8 cellular contexts compared by ENCODE assay signal in genomic region chr3:49939858-49940666, GRCh38. TPM values are rescaled to one million over a fixed set of nuclear protein-coding genes. Genes with fewer than 3 reads are reported as not detected.
DNase-seq lines count a peak whose midpoint lies in the region; ATAC-seq and TF ChIP-seq lines count a peak whose summit lies in the region.

A gene with protein sequence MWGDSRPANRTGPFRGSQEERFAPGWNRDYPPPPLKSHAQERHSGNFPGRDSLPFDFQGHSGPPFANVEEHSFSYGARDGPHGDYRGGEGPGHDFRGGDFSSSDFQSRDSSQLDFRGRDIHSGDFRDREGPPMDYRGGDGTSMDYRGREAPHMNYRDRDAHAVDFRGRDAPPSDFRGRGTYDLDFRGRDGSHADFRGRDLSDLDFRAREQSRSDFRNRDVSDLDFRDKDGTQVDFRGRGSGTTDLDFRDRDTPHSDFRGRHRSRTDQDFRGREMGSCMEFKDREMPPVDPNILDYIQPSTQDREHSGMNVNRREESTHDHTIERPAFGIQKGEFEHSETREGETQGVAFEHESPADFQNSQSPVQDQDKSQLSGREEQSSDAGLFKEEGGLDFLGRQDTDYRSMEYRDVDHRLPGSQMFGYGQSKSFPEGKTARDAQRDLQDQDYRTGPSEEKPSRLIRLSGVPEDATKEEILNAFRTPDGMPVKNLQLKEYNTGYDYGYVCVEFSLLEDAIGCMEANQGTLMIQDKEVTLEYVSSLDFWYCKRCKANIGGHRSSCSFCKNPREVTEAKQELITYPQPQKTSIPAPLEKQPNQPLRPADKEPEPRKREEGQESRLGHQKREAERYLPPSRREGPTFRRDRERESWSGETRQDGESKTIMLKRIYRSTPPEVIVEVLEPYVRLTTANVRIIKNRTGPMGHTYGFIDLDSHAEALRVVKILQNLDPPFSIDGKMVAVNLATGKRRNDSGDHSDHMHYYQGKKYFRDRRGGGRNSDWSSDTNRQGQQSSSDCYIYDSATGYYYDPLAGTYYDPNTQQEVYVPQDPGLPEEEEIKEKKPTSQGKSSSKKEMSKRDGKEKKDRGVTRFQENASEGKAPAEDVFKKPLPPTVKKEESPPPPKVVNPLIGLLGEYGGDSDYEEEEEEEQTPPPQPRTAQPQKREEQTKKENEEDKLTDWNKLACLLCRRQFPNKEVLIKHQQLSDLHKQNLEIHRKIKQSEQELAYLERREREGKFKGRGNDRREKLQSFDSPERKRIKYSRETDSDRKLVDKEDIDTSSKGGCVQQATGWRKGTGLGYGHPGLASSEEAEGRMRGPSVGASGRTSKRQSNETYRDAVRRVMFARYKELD (plus strand): TSS chr3:49940150. CDS start chr3:49962642, 22,492 bp downstream.

- H3K27me3 ChIP-seq in Panc1 (ENCODE audit: control insufficient read depth, insufficient read depth, low read length), result no peaks in the 10 kb centered on the region
- no peaks in the 10 kb centered on the region for H3K27me3 ChIP-seq in esophagus (ENCODE audit: control insufficient read depth in 1 of 2, insufficient read depth in 2 of 2, low read length in 2 of 2)
- no peaks in the 10 kb centered on the region for H3K27me3 ChIP-seq in mucosa of stomach (ENCODE audit: control insufficient read depth, insufficient read depth, low read length)

- H3K36me3 ChIP-seq in Panc1 (ENCODE audit: control insufficient read depth, insufficient read depth, low read length), result no peaks in the 10 kb centered on the region; the same call in 1 of the 2 replicates
- no peaks in the 10 kb centered on the region for H3K36me3 ChIP-seq in esophagus (ENCODE audit: control insufficient read depth in 2 of 2, insufficient read depth in 2 of 2, low read length in 1 of 2)
- no peaks in the 10 kb centered on the region for H3K36me3 ChIP-seq in mucosa of stomach (ENCODE audit: control insufficient read depth, insufficient read depth, low read length)

- H3K9me3 ChIP-seq in Panc1 (ENCODE audit: control insufficient read depth, insufficient read depth, low read depth, low read length) (no peaks in the 10 kb centered on the region), esophagus (ENCODE audit: control insufficient read depth in 2 of 2, insufficient read depth in 1 of 2, low read depth in 1 of 2, low read length in 1 of 2) (no peaks in the 10 kb centered on the region), mucosa of stomach (ENCODE audit: control insufficient read depth, low read length) (no peaks in the 10 kb centered on the region)

- H3K4me3 ChIP-seq in Panc1 (ENCODE audit: low read depth in 2 of 2, low read length in 2 of 2) (peak within 1 kb of the TSS; percentile 72 to 94), esophagus (ENCODE audit: low read depth in 1 of 2, low read length in 2 of 2) (peak within 1 kb of the TSS; percentile 83 to 88), mucosa of stomach (ENCODE audit: low read length) (peak within 1 kb of the TSS; percentile 78)

- peaks cover 9% of the 10 kb centered on the region for H3K36me3 Mint-ChIP-seq in activated T-cell treated with anti-CD3 and anti-CD28 coated beads, Interleukin-2, amount 50 U/mL, for 4 hours (ENCODE audit: insufficient read depth)

- no peaks in the 10 kb centered on the region for H3K27me3 Mint-ChIP-seq in activated T-cell treated with anti-CD3 and anti-CD28 coated beads, Interleukin-2, amount 50 U/mL, for 4 hours (ENCODE audit: low read depth)

- H3K27ac ChIP-seq in Panc1 (ENCODE audit: low read length), result peak within 1 kb of the TSS; percentile 81
- H3K27ac ChIP-seq in esophagus (ENCODE audit: low read depth in 2 of 2, low read length in 1 of 2), result peak within 1 kb of the TSS; percentile 96 to 97

- peaks cover 28% of the 10 kb centered on the region for H3K4me1 Mint-ChIP-seq in activated T-cell treated with anti-CD3 and anti-CD28 coated beads, Interleukin-2, amount 50 U/mL, for 4 hours (ENCODE audit: low read depth)

- CTCF ChIA-PET in Panc1 (lab: Charles Lee), result no interaction called here

- WGBS in esophagus, 2 donors, result 0 to 1% methylated on average over 74 of the region's 74 CpGs

- TF ChIP-seq CTCF in Panc1 (IDR thresholded peaks at IDR 0.05), result no peak

- H3K9me3 Mint-ChIP-seq in activated T-cell treated with anti-CD3 and anti-CD28 coated beads, Interleukin-2, amount 50 U/mL, for 4 hours, result peaks cover 3% of the 10 kb centered on the region

- intact Hi-C loops in Panc1 (cut with micrococcal nuclease; ENCODE audit: unreplicated experiment), result no loop called here

- POLR2A ChIA-PET in Panc1 (lab: Charles Lee), result interaction anchor here (0.7 kb wide), 1 partner anchor 17 kb away, joined by 6 read pairs; no protein-coding TSS in a partner anchor

- peak within 1 kb of the TSS; percentile 93 for H3K4me3 Mint-ChIP-seq in activated T-cell treated with anti-CD3 and anti-CD28 coated beads, Interleukin-2, amount 50 U/mL, for 4 hours

- ATAC-seq in GM21723 (IDR thresholded peaks at IDR 0.05; ENCODE audit: unreplicated experiment), result peak; percentile 94
- peak; percentile 99 for ATAC-seq in Panc1
- peak; percentile 98 for ATAC-seq in activated T-cell treated with anti-CD3 and anti-CD28 coated beads, Interleukin-2, amount 50 U/mL, for 4 hours

- no peaks in the 10 kb centered on the region; the same call in 1 of the 2 replicates for H3K4me1 ChIP-seq in Panc1 (ENCODE audit: control insufficient read depth, insufficient read depth, low read length)
- no peaks in the 10 kb centered on the region for H3K4me1 ChIP-seq in esophagus (ENCODE audit: control insufficient read depth in 2 of 2, insufficient read depth in 2 of 2, low read length in 1 of 2)
- peaks cover 9% of the 10 kb centered on the region for H3K4me1 ChIP-seq in mucosa of stomach (ENCODE audit: control insufficient read depth, insufficient read depth, low read length)

- DNase-seq in DMS53 (lab: John Stamatoyannopoulos, UW), result peak; percentile 95
- DNase-seq in KG1 (lab: John Stamatoyannopoulos, UW), result peak; percentile 87
- DNase-seq in Panc1 (ENCODE audit: low read depth, low spot score), result peak; percentile 84
- peak; percentile 90 for DNase-seq in activated T-cell treated with anti-CD3 and anti-CD28 coated beads, Interleukin-2, amount 50 U/mL, for 4 hours
- peak; percentile 79 to 86 for DNase-seq in stimulated activated CD8-positive, alpha-beta memory T cell treated with anti-CD3 and anti-CD28 coated beads, Interleukin-7, amount 100 ng/mL, for 1 hour (ENCODE audit: low read depth in 2 of 2)

- BruUV-seq in Panc1 (replicated peaks; lab: Mats Ljungman, UMichigan), result no TSS peak

- peak within 1 kb of the TSS; percentile 81 for H3K9ac ChIP-seq in mucosa of stomach (ENCODE audit: low read length)

- in situ Hi-C loops in Panc1 (cut with HindIII; ENCODE audit: low pct_unique_long_range_greater_than_20kb, low sequenced_read_pairs), result no loop called here

RNA-seq across cellular contexts. Expression of the gene that starts here (rescaled TPM):
- total RNA-seq in Panc1 (2021; ENCODE audit: unreplicated experiment), result 43.6 TPM
- 22.6 TPM for polyA plus RNA-seq in Panc1 (2012; ENCODE audit: insufficient read length)
- 10 to 100 TPM; 62.4 to 74.2 (median 65.9) TPM for total RNA-seq in activated T-cell treated with anti-CD3 and anti-CD28 coated beads, Interleukin-2, amount 50 U/mL, for 4 hours
- polyA plus RNA-seq in esophagus, result 100 to 1,000 TPM in 1 of 2 donors, 10 to 100 TPM in 1; 36.5 to 101 TPM

Comparison
In these comparisons a context has a peak if more than half of its experiments do, and no peak if none do; other contexts are left out.
1. Peak in every context shown above with its lines: DNase-seq, ATAC-seq, H3K4me3 ChIP-seq and H3K27ac ChIP-seq.